Comparison of ENCODE assay signal across 14 cellular contexts in the genomic region with DNA sequence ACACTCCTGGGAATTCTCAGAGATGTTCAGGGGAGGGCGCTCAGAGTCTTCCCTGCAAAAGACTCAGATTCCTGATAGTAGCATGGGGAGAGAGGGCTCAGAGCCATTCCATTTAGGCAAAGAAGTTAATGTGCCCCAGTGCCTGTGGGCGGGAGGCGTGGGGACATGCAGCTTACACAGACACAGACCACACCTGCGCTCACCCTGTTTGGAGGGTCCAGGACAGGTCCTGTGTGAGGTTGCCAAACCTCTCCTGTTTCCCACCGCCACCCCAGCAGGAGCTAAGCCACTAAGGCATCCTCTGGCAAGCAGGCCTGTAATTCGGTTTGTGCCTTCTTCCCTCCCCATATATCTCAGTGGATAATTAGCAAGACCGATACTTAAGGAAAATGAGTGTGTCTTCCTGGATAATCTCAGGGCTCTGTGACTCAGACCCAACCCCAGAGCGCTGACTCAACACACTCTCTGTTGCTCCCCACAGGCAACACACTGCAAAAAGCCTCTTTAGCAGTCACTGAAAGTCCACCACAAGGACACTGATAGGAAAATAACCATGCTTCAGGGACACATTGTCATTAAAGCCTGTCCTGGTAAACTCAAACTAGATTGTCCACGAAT.
A peak's percentile ranks its signal among the peaks of the same experiment; 100 is the strongest.
DNase-seq lines count a peak whose midpoint lies in the region; ATAC-seq and TF ChIP-seq lines count a peak whose summit lies in the region.
"Had no signal": no experiment of that assay in that cellular context is flagged by ENCODE, and none has a peak within 500 bp of the region (broad histone marks: within the 10 kb centered on the region; RNA-seq: fewer than 3 reads in every experiment).

No MANE protein-coding gene starts in this region.

- no peaks in the 10 kb centered on the region for H3K9me3 Mint-ChIP-seq in HFFc6

- TF ChIP-seq POLR2A in adrenal gland (IDR thresholded peaks at IDR 0.05), result no peak

- no peaks in the 10 kb centered on the region for H3K9me3 ChIP-seq in adrenal gland (replicated peaks in 1 of 3)
- H3K9me3 ChIP-seq in upper lobe of right lung, result no peaks in the 10 kb centered on the region
- H3K9me3 ChIP-seq: heart left ventricle, SJCRH30, stomach had no signal

- H3K36me3 ChIP-seq in adrenal gland (replicated peaks in 1 of 2), result no peaks in the 10 kb centered on the region
- H3K36me3 ChIP-seq in upper lobe of right lung, result no peaks in the 10 kb centered on the region
- H3K36me3 ChIP-seq: heart left ventricle, SJCRH30, stomach had no signal

- DNase-seq in HFFc6, result peak; percentile 35
- peak; percentile 51 to 82 (median 80) for DNase-seq in adrenal gland
- peak; percentile 33 for DNase-seq in fibroblast of villous mesenchyme (ENCODE audit: low read depth)
- peak; percentile 49 for DNase-seq in upper lobe of right lung
- DNase-seq in stimulated activated CD4-positive, alpha-beta T cell treated with anti-CD3 and anti-CD28 coated beads, Interleukin-1b, Interleukin-23, amount 100 ng/mL, for 48 hours, result no peak
- no peak for DNase-seq in NAMALWA (ENCODE audit: low spot score)
- DNase-seq in GM10266 (ENCODE audit: extremely low spot score), result no peak
- DNase-seq: activated CD4-positive, CD25-positive, alpha-beta regulatory T cell treated with anti-CD3 and anti-CD28 coated beads, Interleukin-2, amount 50 U/mL, for 72 hours; heart left ventricle; NCI-H446; stimulated activated CD4-positive, alpha-beta T cell treated with anti-CD3 and anti-CD28 coated beads, Interleukin-4, amount 100 ng/mL, for 1 hour; stomach had no signal

- H3K4me3 Mint-ChIP-seq in HFFc6, result no peak overlapping the region

- TF ChIP-seq CTCF in HFFc6 (IDR thresholded peaks at IDR 0.05) (no peak), adrenal gland (IDR thresholded peaks at IDR 0.05) (no peak), fibroblast of villous mesenchyme (IDR thresholded peaks at IDR 0.05; ENCODE audit: insufficient read depth, low read depth, low read length) (no peak), upper lobe of right lung (IDR thresholded peaks at IDR 0.05) (no peak), GM10266 (IDR thresholded peaks at IDR 0.05; ENCODE audit: control insufficient read depth, insufficient read depth, low read depth, missing control alignments) (no peak)

- H3K27ac Mint-ChIP-seq in HFFc6, result no peak overlapping the region

- intact Hi-C loops in adrenal gland (cut with DNase I), result loop anchor here in 1 of 2 donors (10.0 kb wide), 1 partner anchor 182 kb away; no protein-coding TSS in a partner anchor
- intact Hi-C loops in upper lobe of right lung (cut with DNase I), result no loop called here

- peaks cover 8% of the 10 kb centered on the region for H3K4me1 Mint-ChIP-seq in HFFc6 (ENCODE audit: low read depth)

- peak; percentile 7 for ATAC-seq in upper lobe of right lung

- peaks cover 15% of the 10 kb centered on the region for H3K27me3 Mint-ChIP-seq in HFFc6 (ENCODE audit: insufficient read depth)

- H3K36me3 Mint-ChIP-seq in HFFc6 (ENCODE audit: low read depth), result no peaks in the 10 kb centered on the region

- H3K27me3 ChIP-seq in adrenal gland (no peaks in the 10 kb centered on the region), upper lobe of right lung (no peaks in the 10 kb centered on the region)
- H3K27me3 ChIP-seq: heart left ventricle, SJCRH30, stomach had no signal

- H3K4me3 ChIP-seq in adrenal gland (no peak overlapping the region), fibroblast of villous mesenchyme (ENCODE audit: low read depth, low read length) (no peak overlapping the region), upper lobe of right lung (no peak overlapping the region)
- H3K4me3 ChIP-seq: heart left ventricle, SJCRH30, stomach had no signal

- H3K27ac ChIP-seq in adrenal gland (peak overlapping the region; percentile 47 to 73 (median 71)), upper lobe of right lung (no peak overlapping the region)
- H3K27ac ChIP-seq: heart left ventricle, parathyroid adenoma, stomach had no signal

- H3K4me1 ChIP-seq in adrenal gland (replicated peaks in 1 of 2), result peaks cover 4 to 13% of the 10 kb centered on the region in 2 donors
- H3K4me1 ChIP-seq in upper lobe of right lung, result no peaks in the 10 kb centered on the region
- H3K4me1 ChIP-seq: heart left ventricle had no signal

- 61 to 67% (median 64%) methylated on average over 9 of the region's 9 CpGs for WGBS in adrenal gland, 4 donors

Comparison
In these comparisons a context has a peak if more than half of its experiments do, and no peak if none do; other contexts are left out.
1. DNase-seq: peak in HFFc6 (single experiment), adrenal gland (7 of 7), fibroblast of villous mesenchyme (single experiment) and upper lobe of right lung (single experiment); none in stimulated activated CD4-positive, alpha-beta T cell treated with anti-CD3 and anti-CD28 coated beads, Interleukin-1b, Interleukin-23, amount 100 ng/mL, for 48 hours (single experiment), NAMALWA (single experiment) and GM10266 (single experiment).